ENCODE assay signal across 12 cellular contexts in the genomic region with DNA sequence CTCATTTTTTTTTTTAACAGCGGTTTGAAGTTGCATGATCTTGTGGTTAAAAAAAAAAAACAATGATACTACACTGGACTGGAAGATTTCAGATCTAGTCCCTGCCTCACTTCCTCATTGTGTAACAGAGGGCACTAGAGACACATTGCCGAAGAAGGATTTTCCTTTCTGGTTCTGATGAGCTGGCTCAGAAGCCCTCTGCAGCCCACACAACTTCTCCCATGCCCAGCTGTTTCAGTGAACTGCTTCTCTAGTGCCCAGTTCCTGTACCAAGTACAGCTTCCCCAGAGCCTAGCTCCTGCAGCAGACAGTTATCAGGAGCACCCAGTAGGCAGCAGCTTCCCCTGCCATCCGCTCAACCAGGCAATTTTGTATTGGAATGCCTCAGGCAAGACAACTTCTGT. TPM values are rescaled to one million over a fixed set of nuclear protein-coding genes. Genes with fewer than 3 reads are reported as not detected.
A peak's percentile ranks its signal among the peaks of the same experiment; 100 is the strongest.
DNase-seq lines count a peak whose midpoint lies in the region; ATAC-seq and TF ChIP-seq lines count a peak whose summit lies in the region.
"Had no signal": no experiment of that assay in that cellular context is flagged by ENCODE, and none has a peak within 500 bp of the region (broad histone marks: within the 10 kb centered on the region; RNA-seq: fewer than 3 reads in every experiment).

No MANE protein-coding gene starts in this region.

- 54 to 70% methylated on average over 3 of the region's 3 CpGs for WGBS in heart right ventricle, 2 donors
- 42 to 73% (median 50%) methylated on average over 3 of the region's 3 CpGs for WGBS in adrenal gland, 4 donors
- WGBS in aorta, 2 donors: 64 to 71% methylated on average over 3 of the region's 3 CpGs

- no peak overlapping the region for H3K4me3 ChIP-seq in heart right ventricle
- no peak overlapping the region for H3K4me3 ChIP-seq in right atrium auricular region
- no peak overlapping the region for H3K4me3 ChIP-seq in adrenal gland
- no peak overlapping the region for H3K4me3 ChIP-seq in aorta (ENCODE audit: low read length in 2 of 2)

- TF ChIP-seq POLR2A in adrenal gland (IDR thresholded peaks at IDR 0.05): no peak

- peaks cover 0 to 15% (median 0%) of the 10 kb centered on the region in 9 donors for H3K4me1 ChIP-seq in heart right ventricle
- H3K4me1 ChIP-seq in right atrium auricular region: no peaks in the 10 kb centered on the region
- H3K4me1 ChIP-seq in adrenal gland (replicated peaks in 1 of 2): no peaks in the 10 kb centered on the region
- no peaks in the 10 kb centered on the region for H3K4me1 ChIP-seq in aorta (ENCODE audit: control insufficient read depth in 1 of 2, insufficient read depth in 2 of 2, low read length in 2 of 2)

- H3K27me3 Mint-ChIP-seq in HFFc6 (ENCODE audit: insufficient read depth): no peaks in the 10 kb centered on the region; the same call in 1 of the 2 replicates
- H3K27me3 Mint-ChIP-seq: memory B cell had no signal

- peaks cover 14% of the 10 kb centered on the region for H3K9me3 Mint-ChIP-seq in HFFc6
- H3K9me3 Mint-ChIP-seq: memory B cell had no signal

- no peak overlapping the region for H3K27ac Mint-ChIP-seq in HFFc6
- H3K27ac Mint-ChIP-seq: memory B cell had no signal

- H3K4me3 Mint-ChIP-seq in HFFc6: no peak overlapping the region
- H3K4me3 Mint-ChIP-seq: memory B cell had no signal

- H3K27ac ChIP-seq in heart right ventricle: no peak overlapping the region
- H3K27ac ChIP-seq in right atrium auricular region: no peak overlapping the region
- H3K27ac ChIP-seq in adrenal gland: no peak overlapping the region
- H3K27ac ChIP-seq in aorta (ENCODE audit: low read depth in 1 of 2, low read length in 2 of 2): no peak overlapping the region

- H3K9me3 ChIP-seq in heart right ventricle: no peaks in the 10 kb centered on the region
- no peaks in the 10 kb centered on the region for H3K9me3 ChIP-seq in right atrium auricular region
- H3K9me3 ChIP-seq in adrenal gland (replicated peaks in 1 of 3): no peaks in the 10 kb centered on the region
- no peaks in the 10 kb centered on the region for H3K9me3 ChIP-seq in aorta (ENCODE audit: control insufficient read depth, low read length)

- no peaks in the 10 kb centered on the region for H3K4me1 Mint-ChIP-seq in HFFc6 (ENCODE audit: low read depth)
- H3K4me1 Mint-ChIP-seq: memory B cell had no signal

- peak in 1 of 2 donors; percentile 4 for DNase-seq in heart right ventricle
- DNase-seq in right atrium auricular region (ENCODE audit: low spot score): no peak
- DNase-seq in adrenal gland: peak in 4 of 7 donors; percentile 17 to 51 (median 29)
- peak in 1 of 2 donors; percentile 53 for DNase-seq in aorta
- DNase-seq in activated T-cell treated with anti-CD3 and anti-CD28 coated beads for 4 hours: no peak
- DNase-seq in activated CD4-positive, CD25-positive, alpha-beta regulatory T cell treated with anti-CD3 and anti-CD28 coated beads, Interleukin-2, amount 50 U/mL, for 72 hours: no peak
- DNase-seq in HFFc6: no peak
- DNase-seq: cortex of kidney, NCI-H2171 treated with DMSO at 0.1 percent for 48 hours had no signal

- H3K36me3 Mint-ChIP-seq in HFFc6 (ENCODE audit: low read depth): no peaks in the 10 kb centered on the region
- H3K36me3 Mint-ChIP-seq: memory B cell had no signal

- intact Hi-C loops in heart right ventricle (cut with DNase I) (no loop called here), adrenal gland (cut with DNase I) (no loop called here), aorta (cut with DNase I) (loop anchor here in 1 of 2 donors (10.0 kb wide), 1 partner anchor 141 kb away; no protein-coding TSS in a partner anchor)

- H3K36me3 ChIP-seq in heart right ventricle (no peaks in the 10 kb centered on the region), right atrium auricular region (no peaks in the 10 kb centered on the region), adrenal gland (replicated peaks in 1 of 2) (no peaks in the 10 kb centered on the region), aorta (ENCODE audit: control insufficient read depth in 1 of 2, insufficient read depth in 2 of 2, low read length in 1 of 2) (no peaks in the 10 kb centered on the region)

- H3K27me3 ChIP-seq in heart right ventricle (peaks cover 0 to 6% (median 0%) of the 10 kb centered on the region in 7 donors), right atrium auricular region (no peaks in the 10 kb centered on the region), adrenal gland (peaks cover 4% of the 10 kb centered on the region), aorta (ENCODE audit: control insufficient read depth in 1 of 2, insufficient read depth in 2 of 2, low read length in 1 of 2) (no peaks in the 10 kb centered on the region)

- TF ChIP-seq CTCF in heart right ventricle (IDR thresholded peaks at IDR 0.05) (no peak), right atrium auricular region (IDR thresholded peaks at IDR 0.05) (no peak), adrenal gland (IDR thresholded peaks at IDR 0.05) (no peak), HFFc6 (IDR thresholded peaks at IDR 0.05) (no peak)

- ATAC-seq in heart right ventricle: peak in 6 of 8 donors; percentile 49 to 69 (median 60)
- peak; percentile 63 for ATAC-seq in HG03175 (IDR thresholded peaks at IDR 0.05; ENCODE audit: unreplicated experiment)
- peak; percentile 36 for ATAC-seq in aorta (ENCODE audit: low FRiP score)
- ATAC-seq: HCT116 had no signal

RNA-seq across cellular contexts. Expression of gene ANO5, which starts 29.5 kb away (rescaled TPM):
- total RNA-seq in heart right ventricle (10 to 100 TPM; 51.3 to 83.0 (median 60.6) TPM), right atrium auricular region (10 to 100 TPM; 38.7 to 94.3 TPM), adrenal gland (10 to 100 TPM in 3 of 8 donors, 1 to 10 TPM in 5; 7.9 to 18.0 (median 9.2) TPM), aorta (1 to 10 TPM; 2.5 to 3.6 TPM)
- polyA plus RNA-seq in heart right ventricle (10 to 100 TPM in 1 of 2 donors, 1 to 10 TPM in 1; 4.4 to 15.9 TPM), adrenal gland (1 to 10 TPM; 2.4 to 9.1 (median 3.5) TPM), aorta (under 1 TPM; 0.72 to 0.75 TPM)
- total RNA-seq in HFFc6 (2021; fragmentation: NEBNext Ultra II Directional; extraction: Animal tissue kit (Norgen Biotek cat#: 25700)): not detected

Comparison
In these comparisons a context has a peak if more than half of its experiments do, and no peak if none do; other contexts are left out.
1. DNase-seq: peak in adrenal gland (4 of 7); none in right atrium auricular region (single experiment), activated T-cell treated with anti-CD3 and anti-CD28 coated beads for 4 hours (single experiment), activated CD4-positive, CD25-positive, alpha-beta regulatory T cell treated with anti-CD3 and anti-CD28 coated beads, Interleukin-2, amount 50 U/mL, for 72 hours (single experiment) and HFFc6 (single experiment).
2. Peak in every context shown above with its lines, with median percentiles within 50 percentile points of each other: ATAC-seq.